In genomic region chr14:34098045-34098984, GRCh38 we compare ENCODE assay signal across 8 cellular contexts.
DNase-seq lines count a peak whose midpoint lies in the region; ATAC-seq, FAIRE-seq and TF ChIP-seq lines count a peak whose summit lies in the region.

No MANE protein-coding gene starts in this region.

- H3K27me3 ChIP-seq in BJ (ENCODE audit: control insufficient read depth, insufficient read depth, low read length) (peaks cover 3% of the 10 kb centered on the region), Panc1 (ENCODE audit: control insufficient read depth, insufficient read depth, low read length) (no peaks in the 10 kb centered on the region), colonic mucosa (no peaks in the 10 kb centered on the region), left lung (no peaks in the 10 kb centered on the region), upper lobe of left lung (no peaks in the 10 kb centered on the region)

- peak; percentile 73 for TF ChIP-seq CTCF in BJ (IDR thresholded peaks at IDR 0.05; ENCODE audit: insufficient read depth, low read depth, low read length)
- peak; percentile 68 for TF ChIP-seq CTCF in Panc1 (IDR thresholded peaks at IDR 0.05)
- peak; percentile 35 for TF ChIP-seq CTCF in colonic mucosa (IDR thresholded peaks at IDR 0.05)
- peak; percentile 27 to 41 for TF ChIP-seq CTCF in left lung (IDR thresholded peaks at IDR 0.05)
- peak in 5 of 6 experiments; percentile 22 to 41 (median 31) for TF ChIP-seq CTCF in upper lobe of left lung (IDR thresholded peaks at IDR 0.05)

- in situ Hi-C loops in Panc1 (cut with HindIII; ENCODE audit: low pct_unique_long_range_greater_than_20kb, low sequenced_read_pairs) = no loop called here

- peak overlapping the region; percentile 29; the same call in 1 of the 2 replicates for H3K27ac ChIP-seq in Panc1 (ENCODE audit: low read length)
- no peak overlapping the region for H3K27ac ChIP-seq in colonic mucosa
- no peak overlapping the region for H3K27ac ChIP-seq in left lung
- H3K27ac ChIP-seq in upper lobe of left lung = no peak overlapping the region

- TF ChIP-seq POLR2A in upper lobe of left lung (IDR thresholded peaks at IDR 0.05) = no peak

- no peak overlapping the region for H3K9ac ChIP-seq in colonic mucosa (ENCODE audit: low read depth in 2 of 2, low read length in 2 of 2)

- BruUV-seq in Panc1 (replicated peaks; lab: Mats Ljungman, UMichigan) = no TSS peak

- no peak for TF ChIP-seq EP300 in upper lobe of left lung (IDR thresholded peaks at IDR 0.05)

- no peak overlapping the region for H3K4me3 ChIP-seq in BJ (ENCODE audit: low read depth, low read length)
- no peak overlapping the region for H3K4me3 ChIP-seq in Panc1 (ENCODE audit: low read depth in 2 of 2, low read length in 2 of 2)
- no peak overlapping the region for H3K4me3 ChIP-seq in colonic mucosa
- no peak overlapping the region for H3K4me3 ChIP-seq in left lung
- no peak overlapping the region for H3K4me3 ChIP-seq in upper lobe of left lung

- intact Hi-C loops in Panc1 (cut with micrococcal nuclease; ENCODE audit: unreplicated experiment) = loop anchor here (5.0 kb wide), 1 partner anchor 256 kb away; no protein-coding TSS in a partner anchor
- intact Hi-C loops in colonic mucosa (cut with DNase I) = loop anchor here (10.0 kb wide), 1 partner anchor 206 kb away; no protein-coding TSS in a partner anchor
- intact Hi-C loops in left lung (cut with DNase I) = loop anchor here in 1 of 2 donors (5.0 kb wide), 1 partner anchor 261 kb away; no protein-coding TSS in a partner anchor

- no peaks in the 10 kb centered on the region for H3K36me3 ChIP-seq in BJ (ENCODE audit: control insufficient read depth, insufficient read depth, low read length)
- no peaks in the 10 kb centered on the region for H3K36me3 ChIP-seq in Panc1 (ENCODE audit: control insufficient read depth, insufficient read depth, low read length)
- H3K36me3 ChIP-seq in colonic mucosa = no peaks in the 10 kb centered on the region
- no peaks in the 10 kb centered on the region for H3K36me3 ChIP-seq in left lung
- H3K36me3 ChIP-seq in upper lobe of left lung = no peaks in the 10 kb centered on the region

- no peak for ATAC-seq in Panc1
- ATAC-seq in left lung = peak; percentile 44
- ATAC-seq in upper lobe of left lung (ENCODE audit: low FRiP score in 2 of 2) = peak in 1 of 2 donors; percentile 53

- peak; percentile 84 for FAIRE-seq in GM19239 (lab: Jason Lieb, UNC)

- DNase-seq in BJ (ENCODE audit: low read depth) (no peak), GM19239 (ENCODE audit: insufficient read length, low spot score) (no peak), Panc1 (ENCODE audit: low read depth, low spot score) (no peak), colonic mucosa (peak; percentile 48), left lung (no peak), upper lobe of left lung (no peak), T1000 (lab: John Stamatoyannopoulos, UW) (no peak), NCI-H146 (lab: John Stamatoyannopoulos, UW) (no peak)

- H3K4me1 ChIP-seq in Panc1 (ENCODE audit: control insufficient read depth, insufficient read depth, low read length) (no peaks in the 10 kb centered on the region), colonic mucosa (peaks cover 4% of the 10 kb centered on the region), left lung (no peaks in the 10 kb centered on the region), upper lobe of left lung (no peaks in the 10 kb centered on the region)

- CTCF ChIA-PET in BJ (lab: Yijun Ruan, JAX) = interaction anchor here (0.7 to 13.1 kb wide), 29 partner anchors 8 to 256 kb away, joined by 3 to 304 read pairs (median 4); no protein-coding TSS in a partner anchor
- CTCF ChIA-PET in Panc1 (lab: Charles Lee) = interaction anchor here (0.5 to 1.2 kb wide), 5 partner anchors 113 to 308 kb away, joined by 3 to 4 read pairs (median 3); no protein-coding TSS in a partner anchor

- 70 to 76% methylated on average over 8 of the region's 8 CpGs for WGBS in upper lobe of left lung, 2 donors

- H3K9me3 ChIP-seq in Panc1 (ENCODE audit: control insufficient read depth, insufficient read depth, low read depth, low read length) (no peaks in the 10 kb centered on the region), colonic mucosa (no peaks in the 10 kb centered on the region), left lung (no peaks in the 10 kb centered on the region), upper lobe of left lung (no peaks in the 10 kb centered on the region)

- POLR2A ChIA-PET in BJ (lab: Charles Lee) = no interaction called here
- POLR2A ChIA-PET in Panc1 (lab: Charles Lee) = no interaction called here
